In genomic region chr1:226100436-226101347, GRCh38 we compare ENCODE assay signal across 8 cellular contexts. TPM values are rescaled to one million over a fixed set of nuclear protein-coding genes. Genes with fewer than 3 reads are reported as not detected.
A peak's percentile ranks its signal among the peaks of the same experiment; 100 is the strongest.
DNase-seq lines count a peak whose midpoint lies in the region; ATAC-seq and TF ChIP-seq lines count a peak whose summit lies in the region.

No MANE protein-coding gene starts in this region.

- no peaks in the 10 kb centered on the region for H3K36me3 Mint-ChIP-seq in CD4-positive, CD25-positive, alpha-beta regulatory T cell
- H3K36me3 Mint-ChIP-seq in endothelial cell (ENCODE audit: low read depth, unreplicated experiment): no peaks in the 10 kb centered on the region
- no peaks in the 10 kb centered on the region for H3K36me3 Mint-ChIP-seq in type B pancreatic cell

- H3K36me3 ChIP-seq in CD4-positive, CD25-positive, alpha-beta regulatory T cell (ENCODE audit: control insufficient read depth, insufficient read depth, low read length): no peaks in the 10 kb centered on the region
- H3K36me3 ChIP-seq in muscle layer of colon (ENCODE audit: insufficient read depth, low read length): no peaks in the 10 kb centered on the region

- TF ChIP-seq CTCF in endothelial cell (IDR thresholded peaks at IDR 0.05; ENCODE audit: unreplicated experiment) (no peak), type B pancreatic cell (conservative IDR thresholded peaks at IDR 0.05) (peak; percentile 60)

- H3K9me3 Mint-ChIP-seq in CD4-positive, CD25-positive, alpha-beta regulatory T cell: no peaks in the 10 kb centered on the region
- H3K9me3 Mint-ChIP-seq in endothelial cell (ENCODE audit: unreplicated experiment) (no peaks in the 10 kb centered on the region), type B pancreatic cell (no peaks in the 10 kb centered on the region)

- H3K27ac ChIP-seq in CD4-positive, CD25-positive, alpha-beta regulatory T cell (ENCODE audit: insufficient read depth, low read length, poor library complexity, severe bottlenecking): no peak overlapping the region
- H3K27ac ChIP-seq in muscle layer of colon (ENCODE audit: low read depth, low read length): no peak overlapping the region

- H3K9ac ChIP-seq in muscle layer of colon (ENCODE audit: low read length): no peak overlapping the region

- peaks cover 5 to 16% (median 6%) of the 10 kb centered on the region in 4 donors for H3K4me1 Mint-ChIP-seq in CD4-positive, CD25-positive, alpha-beta regulatory T cell
- peaks cover 12% of the 10 kb centered on the region for H3K4me1 Mint-ChIP-seq in endothelial cell (ENCODE audit: unreplicated experiment)
- peaks cover 26% of the 10 kb centered on the region for H3K4me1 Mint-ChIP-seq in type B pancreatic cell (ENCODE audit: unreplicated experiment)

- peak in 1 of 2 donors; percentile 44 for ATAC-seq in CD4-positive, CD25-positive, alpha-beta regulatory T cell (ENCODE audit: low read depth in 2 of 2)
- ATAC-seq in GM19397 (IDR thresholded peaks at IDR 0.05; ENCODE audit: unreplicated experiment): no peak

- no peaks in the 10 kb centered on the region for H3K27me3 ChIP-seq in CD4-positive, CD25-positive, alpha-beta regulatory T cell (ENCODE audit: control insufficient read depth, insufficient read depth, low read length)
- no peaks in the 10 kb centered on the region for H3K27me3 ChIP-seq in muscle layer of colon (ENCODE audit: control insufficient read depth in 1 of 2, insufficient read depth in 2 of 2, low read length in 2 of 2)

- H3K4me3 ChIP-seq in CD4-positive, CD25-positive, alpha-beta regulatory T cell (ENCODE audit: low read depth, low read length): peak overlapping the region; percentile 79
- H3K4me3 ChIP-seq in muscle layer of colon (ENCODE audit: low read depth in 1 of 2, low read length in 2 of 2): peak overlapping the region; percentile 18 to 66

- H3K27ac Mint-ChIP-seq in CD4-positive, CD25-positive, alpha-beta regulatory T cell: peak overlapping the region in 2 of 3 donors; percentile 66 to 82
- H3K27ac Mint-ChIP-seq in endothelial cell (ENCODE audit: unreplicated experiment): no peak overlapping the region
- peak overlapping the region; percentile 44 for H3K27ac Mint-ChIP-seq in type B pancreatic cell

- peak overlapping the region; percentile 7 to 91 (median 76) for H3K4me3 Mint-ChIP-seq in CD4-positive, CD25-positive, alpha-beta regulatory T cell
- peak overlapping the region; percentile 84 for H3K4me3 Mint-ChIP-seq in endothelial cell (ENCODE audit: unreplicated experiment)
- H3K4me3 Mint-ChIP-seq in type B pancreatic cell: peak overlapping the region; percentile 87

- no peaks in the 10 kb centered on the region for H3K9me3 ChIP-seq in CD4-positive, CD25-positive, alpha-beta regulatory T cell (ENCODE audit: control insufficient read depth in 2 of 2, low read length in 2 of 2)
- no peaks in the 10 kb centered on the region for H3K9me3 ChIP-seq in muscle layer of colon (ENCODE audit: low read length)

- DNase-seq in CD4-positive, CD25-positive, alpha-beta regulatory T cell: peak in 2 of 3 donors; percentile 26 to 40
- DNase-seq in HCEC 1CT: peak; percentile 66
- DNase-seq in activated CD4-positive, alpha-beta T cell treated with anti-CD3 and anti-CD28 coated beads, Interleukin-2, amount 50 U/mL, for 1 hour: peak; percentile 34
- peak; percentile 38 for DNase-seq in endothelial cell (ENCODE audit: low spot score)
- no peak for DNase-seq in type B pancreatic cell (ENCODE audit: extremely low spot score, unreplicated experiment)
- DNase-seq in NCI-H2029 treated with DMSO at 0.1 percent for 48 hours (lab: John Stamatoyannopoulos, UW): no peak

- peaks cover 32% of the 10 kb centered on the region for H3K27me3 Mint-ChIP-seq in CD4-positive, CD25-positive, alpha-beta regulatory T cell
- H3K27me3 Mint-ChIP-seq in endothelial cell (ENCODE audit: unreplicated experiment) (peaks cover 6% of the 10 kb centered on the region), type B pancreatic cell (peaks cover 23% of the 10 kb centered on the region)

- peaks cover 12% of the 10 kb centered on the region for H3K4me1 ChIP-seq in CD4-positive, CD25-positive, alpha-beta regulatory T cell (ENCODE audit: control insufficient read depth, insufficient read depth, low read length, poor library complexity, severe bottlenecking)
- H3K4me1 ChIP-seq in muscle layer of colon (ENCODE audit: insufficient read depth, low read length): no peaks in the 10 kb centered on the region

RNA-seq across cellular contexts. Expression of gene H3-3A, which starts 38.2 kb away (rescaled TPM):
- total RNA-seq in CD4-positive, CD25-positive, alpha-beta regulatory T cell: 408 TPM
- polyA plus RNA-seq in CD4-positive, CD25-positive, alpha-beta regulatory T cell: 1,000 to 10,000 TPM in 2 of 4 donors, 100 to 1,000 TPM in 2; 858 to 1,137 (median 1,025) TPM
- total RNA-seq in endothelial cell (ENCODE audit: unreplicated experiment): 606 TPM
- 684 and 873 TPM in 2 replicates for total RNA-seq in type B pancreatic cell (ENCODE audit: low replicate concordance)

Comparison
In these comparisons a context has a peak if more than half of its experiments do, and no peak if none do; other contexts are left out.
1. DNase-seq: peak in CD4-positive, CD25-positive, alpha-beta regulatory T cell (2 of 3), HCEC 1CT (single experiment), activated CD4-positive, alpha-beta T cell treated with anti-CD3 and anti-CD28 coated beads, Interleukin-2, amount 50 U/mL, for 1 hour (single experiment) and endothelial cell (single experiment); none in type B pancreatic cell (single experiment) and NCI-H2029 treated with DMSO at 0.1 percent for 48 hours (single experiment).
2. Peak in every context shown above with its lines, with median percentiles within 50 percentile points of each other: H3K4me3 Mint-ChIP-seq.